ENCODE assay signal across 19 cellular contexts in genomic region chr12:4169522-4169921, GRCh38.
DNase-seq lines count a peak whose midpoint lies in the region; ATAC-seq and TF ChIP-seq lines count a peak whose summit lies in the region.
"Had no signal": no experiment of that assay in that cellular context is flagged by ENCODE, and none has a peak within 500 bp of the region (broad histone marks: within the 10 kb centered on the region; RNA-seq: fewer than 3 reads in every experiment).

No MANE protein-coding gene starts in this region.

- ATAC-seq in activated T-helper 17 cell treated with anti-CD3 and anti-CD28 coated beads, Interleukin-2, amount 50 U/mL, for 72 hours (replicated peaks), result no peak
- ATAC-seq: A549 had no signal

- no peak for TF ChIP-seq CTCF in neutrophil (IDR thresholded peaks at IDR 0.05)
- no peak for TF ChIP-seq CTCF in H9 (conservative IDR thresholded peaks at IDR 0.05)
- TF ChIP-seq CTCF in type B pancreatic cell (conservative IDR thresholded peaks at IDR 0.05), result no peak

- H3K4me1 ChIP-seq in neutrophil (ENCODE audit: control insufficient read depth in 1 of 2, insufficient read depth in 1 of 2, low read depth in 1 of 2, low read length in 1 of 2) (peaks cover 49 to 55% of the 10 kb centered on the region in 2 experiments), H9 (ENCODE audit: insufficient read depth, low read length) (peaks cover 2% of the 10 kb centered on the region; the same call in 1 of the 2 replicates)
- H3K4me1 ChIP-seq: A549 had no signal

- H3K27me3 Mint-ChIP-seq in activated CD4-positive, alpha-beta T cell treated with anti-CD3 and anti-CD28 coated beads, Interleukin-2, amount 10 ng/mL, durations not matched to agents 24 days and 14 days, result no peaks in the 10 kb centered on the region
- H3K27me3 Mint-ChIP-seq in IgD-negative memory B cell (no peaks in the 10 kb centered on the region), H9 (ENCODE audit: low read depth) (peaks cover 28% of the 10 kb centered on the region), type B pancreatic cell (peaks cover 48% of the 10 kb centered on the region)
- H3K27me3 Mint-ChIP-seq in activated T-helper 17 cell treated with anti-CD3 and anti-CD28 coated beads, Interleukin-2, amount 50 U/mL, for 72 hours, result no peaks in the 10 kb centered on the region
- H3K27me3 Mint-ChIP-seq: CD4-positive, CD25-positive, alpha-beta regulatory T cell had no signal

- H4K20me1 ChIP-seq in H9 (ENCODE audit: control insufficient read depth, insufficient read depth, insufficient read length), result no peaks in the 10 kb centered on the region

- H3K36me3 Mint-ChIP-seq in activated CD4-positive, alpha-beta T cell treated with anti-CD3 and anti-CD28 coated beads, Interleukin-2, amount 10 ng/mL, durations not matched to agents 24 days and 14 days (ENCODE audit: low read depth), result no peaks in the 10 kb centered on the region
- H3K36me3 Mint-ChIP-seq in IgD-negative memory B cell, result no peaks in the 10 kb centered on the region
- H3K36me3 Mint-ChIP-seq in activated T-helper 17 cell treated with anti-CD3 and anti-CD28 coated beads, Interleukin-2, amount 50 U/mL, for 72 hours (ENCODE audit: low read depth), result no peaks in the 10 kb centered on the region
- no peaks in the 10 kb centered on the region; a peak in 1 of 7 replicates for H3K36me3 Mint-ChIP-seq in H9 (ENCODE audit: insufficient read depth in 1 of 3, low read depth in 3 of 3)
- H3K36me3 Mint-ChIP-seq in type B pancreatic cell, result no peaks in the 10 kb centered on the region
- H3K36me3 Mint-ChIP-seq: CD4-positive, CD25-positive, alpha-beta regulatory T cell had no signal

- H3K4me3 Mint-ChIP-seq in activated CD4-positive, alpha-beta T cell treated with anti-CD3 and anti-CD28 coated beads, Interleukin-2, amount 10 ng/mL, durations not matched to agents 24 days and 14 days, result peak overlapping the region; percentile 5
- peak overlapping the region in 3 of 4 donors; percentile 6 to 85 (median 7) for H3K4me3 Mint-ChIP-seq in IgD-negative memory B cell
- H3K4me3 Mint-ChIP-seq in activated T-helper 17 cell treated with anti-CD3 and anti-CD28 coated beads, Interleukin-2, amount 50 U/mL, for 72 hours, result peak overlapping the region; percentile 65
- H3K4me3 Mint-ChIP-seq in H9, result no peak overlapping the region
- no peak overlapping the region for H3K4me3 Mint-ChIP-seq in type B pancreatic cell
- H3K4me3 Mint-ChIP-seq: CD4-positive, CD25-positive, alpha-beta regulatory T cell had no signal

- no peak overlapping the region for H3K23ac ChIP-seq in H9 (ENCODE audit: insufficient read length, low read depth, low read length)

- no peak overlapping the region for H2AK5ac ChIP-seq in H9 (ENCODE audit: insufficient read length, low read length)

- H3K79me2 ChIP-seq in H9 (ENCODE audit: insufficient read depth, low read length), result no peaks in the 10 kb centered on the region

- no peak overlapping the region for H3K4ac ChIP-seq in H9 (ENCODE audit: low read depth, low read length)

- no peak overlapping the region for H4K8ac ChIP-seq in H9 (replicated peaks; ENCODE audit: insufficient read length, low read depth, low read length)

- H3K27me3 ChIP-seq in neutrophil, result no peaks in the 10 kb centered on the region
- no peaks in the 10 kb centered on the region; the same call in 1 of the 2 replicates for H3K27me3 ChIP-seq in H9 (ENCODE audit: insufficient read depth, low read length)
- H3K27me3 ChIP-seq: spleen, upper lobe of left lung had no signal

- intact Hi-C loops in activated CD4-positive, alpha-beta T cell treated with anti-CD3 and anti-CD28 coated beads, Interleukin-2, amount 10 ng/mL, durations not matched to agents 24 days and 14 days (cut with micrococcal nuclease), result no loop called here

- H3K9me3 ChIP-seq in neutrophil, result no peaks in the 10 kb centered on the region
- H3K9me3 ChIP-seq in H9 (ENCODE audit: control insufficient read depth, low read depth, low read length), result no peaks in the 10 kb centered on the region
- H3K9me3 ChIP-seq: A549, spleen, upper lobe of left lung had no signal

- no peak overlapping the region for H3K18ac ChIP-seq in H9 (ENCODE audit: insufficient read length, low read depth, low read length)

- H2BK15ac ChIP-seq in H9 (ENCODE audit: low read depth, low read length), result no peak overlapping the region

- no peak overlapping the region for H3K9ac ChIP-seq in H9 (ENCODE audit: extremely low read depth, insufficient read length, low read length)

- WGBS in H9 (ENCODE audit: extremely low coverage, insufficient read length, low lambda C conversion rate), result no CpG with 5 or more reads among the region's 5 CpGs

- peak overlapping the region; percentile 73 for H3K27ac Mint-ChIP-seq in activated CD4-positive, alpha-beta T cell treated with anti-CD3 and anti-CD28 coated beads, Interleukin-2, amount 10 ng/mL, durations not matched to agents 24 days and 14 days
- H3K27ac Mint-ChIP-seq in IgD-negative memory B cell (peak overlapping the region in 2 of 3 donors; percentile 27 to 78), H9 (no peak overlapping the region), type B pancreatic cell (no peak overlapping the region)
- peak overlapping the region; percentile 81 for H3K27ac Mint-ChIP-seq in activated T-helper 17 cell treated with anti-CD3 and anti-CD28 coated beads, Interleukin-2, amount 50 U/mL, for 72 hours
- H3K27ac Mint-ChIP-seq: CD4-positive, CD25-positive, alpha-beta regulatory T cell had no signal

- no peak overlapping the region for H2BK120ac ChIP-seq in H9 (ENCODE audit: low read depth, low read length, poor library complexity, severe bottlenecking)

- H2AFZ ChIP-seq in H9 (ENCODE audit: low read length), result no peak overlapping the region

- peaks cover 6% of the 10 kb centered on the region for H3K23me2 ChIP-seq in H9 (ENCODE audit: insufficient read length, low read depth, low read length, poor library complexity, severe bottlenecking)

- H3K27ac ChIP-seq in neutrophil (peak overlapping the region; percentile 68), H9 (ENCODE audit: insufficient read length, low read depth, low read length) (no peak overlapping the region)
- H3K27ac ChIP-seq: A549, upper lobe of left lung had no signal

- DNase-seq in activated CD4-positive, alpha-beta T cell treated with anti-CD3 and anti-CD28 coated beads, Interleukin-2, amount 10 ng/mL, durations not matched to agents 24 days and 14 days, result peak; percentile 50
- no peak for DNase-seq in activated CD4-positive, alpha-beta T cell treated with anti-CD3 and anti-CD28 coated beads, Interleukin-2, amount 50 U/mL, for 1 hour
- no peak for DNase-seq in H9
- DNase-seq in type B pancreatic cell (ENCODE audit: extremely low spot score, unreplicated experiment), result no peak
- DNase-seq in Kasumi-1 (lab: John Stamatoyannopoulos, UW), result no peak
- DNase-seq: activated CD4-positive, CD25-positive, alpha-beta regulatory T cell; CD4-positive, CD25-positive, alpha-beta regulatory T cell; DMS53; hippocampal formation; kidney; NCI-H1694 treated with DMSO at 0.1 percent for 48 hours; NCI-H345; spleen; stimulated activated naive CD4-positive, alpha-beta T cell treated with Interleukin-2 at 50 U/mL for 16 hours; upper lobe of left lung had no signal

- no peak overlapping the region for H4K91ac ChIP-seq in H9 (ENCODE audit: insufficient read length, low read depth, low read length)

- peaks cover 3% of the 10 kb centered on the region for H3K9me3 Mint-ChIP-seq in activated CD4-positive, alpha-beta T cell treated with anti-CD3 and anti-CD28 coated beads, Interleukin-2, amount 10 ng/mL, durations not matched to agents 24 days and 14 days
- H3K9me3 Mint-ChIP-seq in IgD-negative memory B cell (no peaks in the 10 kb centered on the region), H9 (no peaks in the 10 kb centered on the region; a peak in 1 of 5 replicates), type B pancreatic cell (no peaks in the 10 kb centered on the region)
- no peaks in the 10 kb centered on the region for H3K9me3 Mint-ChIP-seq in activated T-helper 17 cell treated with anti-CD3 and anti-CD28 coated beads, Interleukin-2, amount 50 U/mL, for 72 hours
- H3K9me3 Mint-ChIP-seq: CD4-positive, CD25-positive, alpha-beta regulatory T cell had no signal

- peaks cover 36% of the 10 kb centered on the region for H3K4me1 Mint-ChIP-seq in activated CD4-positive, alpha-beta T cell treated with anti-CD3 and anti-CD28 coated beads, Interleukin-2, amount 10 ng/mL, durations not matched to agents 24 days and 14 days
- H3K4me1 Mint-ChIP-seq in IgD-negative memory B cell (peaks cover 19 to 28% (median 24%) of the 10 kb centered on the region in 3 donors), H9 (peaks cover 21 to 32% of the 10 kb centered on the region in 2 experiments), type B pancreatic cell (ENCODE audit: unreplicated experiment) (peaks cover 5% of the 10 kb centered on the region)
- H3K4me1 Mint-ChIP-seq in activated T-helper 17 cell treated with anti-CD3 and anti-CD28 coated beads, Interleukin-2, amount 50 U/mL, for 72 hours, result peaks cover 33% of the 10 kb centered on the region

- no peak overlapping the region for H2BK5ac ChIP-seq in H9 (ENCODE audit: insufficient read length, low read length)

- no peak overlapping the region for H3K4me3 ChIP-seq in neutrophil (ENCODE audit: low read depth in 1 of 2, low read length in 1 of 2)
- H3K4me3 ChIP-seq: A549, spleen, upper lobe of left lung had no signal

- H3K79me1 ChIP-seq in H9 (ENCODE audit: insufficient read depth, low read depth, low read length, poor library complexity, severe bottlenecking), result no peaks in the 10 kb centered on the region

- H4K5ac ChIP-seq in H9 (ENCODE audit: insufficient read length, low read depth, low read length), result no peak overlapping the region

- no peak overlapping the region for H3K4me2 ChIP-seq in H9 (ENCODE audit: insufficient read depth, insufficient read length, low read length)
- H3K4me2 ChIP-seq: A549 had no signal

- H3K14ac ChIP-seq in H9 (ENCODE audit: insufficient read depth, low read length), result no peak overlapping the region

- H2BK20ac ChIP-seq in H9 (ENCODE audit: low read depth, low read length, poor library complexity, severe bottlenecking), result no peak overlapping the region

- H3K56ac ChIP-seq in H9 (ENCODE audit: insufficient read length, low read depth, low read length), result no peak overlapping the region

- no peak overlapping the region for H2BK12ac ChIP-seq in H9 (ENCODE audit: insufficient read length, low read depth, low read length)

- H3T11ph ChIP-seq in H9 (ENCODE audit: low read length), result no peak overlapping the region

- no peaks in the 10 kb centered on the region for H3K36me3 ChIP-seq in neutrophil
- H3K36me3 ChIP-seq: spleen, upper lobe of left lung had no signal

Comparison
In these comparisons a context has a peak if more than half of its experiments do, and no peak if none do; other contexts are left out.
1. H3K27ac Mint-ChIP-seq: peak in activated CD4-positive, alpha-beta T cell treated with anti-CD3 and anti-CD28 coated beads, Interleukin-2, amount 10 ng/mL, durations not matched to agents 24 days and 14 days (single experiment), IgD-negative memory B cell (2 of 3) and activated T-helper 17 cell treated with anti-CD3 and anti-CD28 coated beads, Interleukin-2, amount 50 U/mL, for 72 hours (single experiment); none in H9 (0 of 3) and type B pancreatic cell (single experiment).
2. H3K4me3 Mint-ChIP-seq: peak in activated CD4-positive, alpha-beta T cell treated with anti-CD3 and anti-CD28 coated beads, Interleukin-2, amount 10 ng/mL, durations not matched to agents 24 days and 14 days (single experiment), IgD-negative memory B cell (3 of 4) and activated T-helper 17 cell treated with anti-CD3 and anti-CD28 coated beads, Interleukin-2, amount 50 U/mL, for 72 hours (single experiment); none in H9 (0 of 2) and type B pancreatic cell (single experiment).